Comparison of ENCODE assay signal across 18 cellular contexts in the genomic region with DNA sequence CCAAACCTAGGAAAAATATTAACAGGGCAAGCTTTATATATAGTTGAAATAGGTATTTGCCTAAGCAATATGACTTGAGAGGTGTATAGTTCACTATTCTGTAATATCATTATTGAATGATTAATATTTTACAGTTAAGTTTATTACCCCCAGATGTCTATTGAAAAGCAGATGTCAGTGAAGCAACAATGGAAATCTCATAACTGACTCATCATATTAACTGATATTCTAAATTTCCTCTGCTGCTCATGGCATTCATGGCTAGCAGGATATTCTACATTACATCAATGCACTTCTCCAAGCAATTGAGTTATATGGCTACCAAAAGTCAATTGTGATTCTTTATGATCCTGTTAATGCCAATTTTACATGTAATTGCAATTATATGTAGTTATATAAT. TPM values are rescaled to one million over a fixed set of nuclear protein-coding genes. Genes with fewer than 3 reads are reported as not detected.
"Had no signal": no experiment of that assay in that cellular context is flagged by ENCODE, and none has a peak within 500 bp of the region (broad histone marks: within the 10 kb centered on the region; RNA-seq: fewer than 3 reads in every experiment).

No MANE protein-coding gene starts in this region.

- DNase-seq: effector memory CD4-positive, alpha-beta T cell; gastrocnemius medialis; heart right ventricle; islet precursor cell; mammary epithelial cell; naive thymus-derived CD4-positive, alpha-beta T cell; nephron progenitor cell; posterior cingulate gyrus; stimulated activated CD4-positive, alpha-beta T cell treated with anti-CD3 and anti-CD28 coated beads, Interleukin-2, amount 100 ng/mL, for 48 hours; stimulated activated naive CD4-positive, alpha-beta T cell treated with Interleukin-2 at 50 U/mL for 16 hours had no signal

- FAIRE-seq: endometrium, urothelium cell line had no signal

- H3K36me3 ChIP-seq: esophagus muscularis mucosa, gastrocnemius medialis, heart right ventricle, right atrium auricular region had no signal

- ATAC-seq: gastrocnemius medialis; heart right ventricle; left lobe of liver; naive thymus-derived CD4-positive, alpha-beta T cell had no signal

- H3K4me1 ChIP-seq: esophagus muscularis mucosa, gastrocnemius medialis, heart right ventricle, right atrium auricular region had no signal

- H3K27ac ChIP-seq: epithelial cell of prostate, esophagus muscularis mucosa, gastrocnemius medialis, heart right ventricle, right atrium auricular region had no signal

- H3K4me3 ChIP-seq: esophagus muscularis mucosa, gastrocnemius medialis, heart right ventricle, right atrium auricular region, smooth muscle cell had no signal

- H3K27me3 ChIP-seq: gastrocnemius medialis, right atrium auricular region had no signal

RNA-seq across cellular contexts. Expression of a gene that starts 50.7 kb away (rescaled TPM):
- total RNA-seq: left lobe of liver, mesenteric fat pad had no signal
- polyA plus RNA-seq: naive thymus-derived CD4-positive, alpha-beta T cell had no signal
